In the genomic region with DNA sequence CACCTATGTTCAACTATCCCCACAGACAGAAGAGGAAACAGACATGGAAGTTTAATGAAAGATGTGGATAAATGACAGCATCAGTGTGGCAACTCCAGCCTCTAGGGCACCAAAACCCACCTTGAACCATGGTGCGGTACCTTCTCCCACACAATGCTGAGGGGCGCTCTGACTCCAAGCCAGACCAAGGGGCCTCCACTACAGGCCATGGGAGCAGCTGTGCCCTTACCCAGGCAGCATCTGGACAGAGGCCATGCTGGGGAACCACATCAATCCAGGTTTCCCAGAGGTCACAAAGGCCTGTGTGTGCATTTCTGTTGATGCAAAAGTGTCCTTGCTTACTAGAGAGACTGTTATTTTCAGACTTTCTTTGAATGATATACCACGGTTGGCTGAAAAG, we compare ENCODE assay signal across 31 cellular contexts. TPM values are rescaled to one million over a fixed set of nuclear protein-coding genes. Genes with fewer than 3 reads are reported as not detected.
"Had no signal": no experiment of that assay in that cellular context is flagged by ENCODE, and none has a peak within 500 bp of the region (broad histone marks: within the 10 kb centered on the region; RNA-seq: fewer than 3 reads in every experiment).

No MANE protein-coding gene starts in this region.

- H3K36me3 ChIP-seq: adrenal gland, ascending aorta, cardiac muscle cell, heart left ventricle, left ventricle myocardium inferior, sigmoid colon, tibial artery, upper lobe of right lung had no signal

- H3K27ac Mint-ChIP-seq: activated B cell treated with CpG ODN at 0.5 μM for 24 hours; activated CD8-positive, alpha-beta T cell treated with anti-CD3 and anti-CD28 coated beads for 36 hours; activated naive CD8-positive, alpha-beta T cell; activated T-cell treated with anti-CD3 and anti-CD28 coated beads, Interleukin-2, amount 50 U/mL, for 72 hours; brain; natural killer cell treated with Interleukin-12 subunit alpha and Interleukin-12 subunit beta and Interleukin-15 and Interleukin-18, amount 100 ng/mL, for 72 hours; progenitor cell of endocrine pancreas; stimulated activated memory B cell treated with anti-CD40 and anti-IgM and Interleukin-4, amounts not matched to agents 10 μg/mL and 1 μg/mL and 100 μg/mL, for 72 hours; stimulated activated naive CD8-positive, alpha-beta T cell treated with anti-CD3 and anti-CD28 coated beads, Interleukin-15, amount 100 ng/mL, for 72 hours had no signal

- FAIRE-seq: small intestine had no signal

- H3K27ac ChIP-seq: adrenal gland, ascending aorta, cardiac muscle cell, heart left ventricle, left ventricle myocardium inferior, sigmoid colon, tibial artery, upper lobe of right lung had no signal

- ATAC-seq: activated CD8-positive, alpha-beta T cell treated with anti-CD3 and anti-CD28 coated beads for 36 hours; activated T-cell treated with anti-CD3 and anti-CD28 coated beads, Interleukin-2, amount 50 U/mL, for 72 hours; esophagus mucosa; heart left ventricle; natural killer cell treated with Interleukin-12 subunit alpha and Interleukin-12 subunit beta and Interleukin-15 and Interleukin-18, amount 100 ng/mL, for 72 hours; stimulated activated memory B cell treated with anti-CD40 and anti-IgM and Interleukin-4, amounts not matched to agents 10 μg/mL and 1 μg/mL and 100 μg/mL, for 72 hours; stimulated activated naive CD8-positive, alpha-beta T cell treated with anti-CD3 and anti-CD28 coated beads, Interleukin-15, amount 100 ng/mL, for 72 hours; upper lobe of right lung had no signal

- H3K36me3 Mint-ChIP-seq: brain; natural killer cell treated with Interleukin-12 subunit alpha and Interleukin-12 subunit beta and Interleukin-15 and Interleukin-18, amount 100 ng/mL, for 72 hours had no signal

- H3K4me1 Mint-ChIP-seq: stimulated activated naive CD8-positive, alpha-beta T cell treated with anti-CD3 and anti-CD28 coated beads, Interleukin-15, amount 100 ng/mL, for 72 hours had no signal

- H3K9me3 Mint-ChIP-seq: activated B cell treated with CpG ODN at 0.5 μM for 24 hours; activated CD8-positive, alpha-beta T cell treated with anti-CD3 and anti-CD28 coated beads for 36 hours; activated T-cell treated with anti-CD3 and anti-CD28 coated beads, Interleukin-2, amount 50 U/mL, for 72 hours; natural killer cell treated with Interleukin-12 subunit alpha and Interleukin-12 subunit beta and Interleukin-15 and Interleukin-18, amount 100 ng/mL, for 72 hours; stimulated activated memory B cell treated with anti-CD40 and anti-IgM and Interleukin-4, amounts not matched to agents 10 μg/mL and 1 μg/mL and 100 μg/mL, for 72 hours; stimulated activated naive CD8-positive, alpha-beta T cell treated with anti-CD3 and anti-CD28 coated beads, Interleukin-15, amount 100 ng/mL, for 72 hours had no signal

- H3K9me3 ChIP-seq: adrenal gland, ascending aorta, heart left ventricle, left ventricle myocardium inferior, sigmoid colon, tibial artery, upper lobe of right lung had no signal

- DNase-seq: activated B cell treated with CpG ODN at 0.5 μM for 24 hours; activated CD4-positive, alpha-beta T cell treated with anti-CD3 and anti-CD28 coated beads, Interleukin-2, amount 50 U/mL, for 1 hour; activated CD8-positive, alpha-beta T cell treated with anti-CD3 and anti-CD28 coated beads for 36 hours; activated naive CD4-positive, alpha-beta T cell treated with Interleukin-2 at 50 U/mL for 16 hours; activated T-cell treated with anti-CD3 and anti-CD28 coated beads for 4 hours; activated T-cell treated with anti-CD3 and anti-CD28 coated beads, Interleukin-2, amount 50 U/mL, for 72 hours; adrenal gland; cortex of kidney; foreskin fibroblast; heart left ventricle; left ventricle myocardium inferior; mesendoderm; retina; sigmoid colon; small intestine; stimulated activated CD4-positive, alpha-beta T cell treated with anti-CD3 and anti-CD28 coated beads, Interleukin-4, amount 100 ng/mL, for 24 hours; stimulated activated naive CD8-positive, alpha-beta T cell treated with anti-CD3 and anti-CD28 coated beads, Interleukin-15, amount 100 ng/mL, for 72 hours; T-helper 2 cell; tibial artery; upper lobe of right lung had no signal

- H3K4me3 Mint-ChIP-seq: activated B cell treated with CpG ODN at 0.5 μM for 24 hours; activated CD8-positive, alpha-beta T cell treated with anti-CD3 and anti-CD28 coated beads for 36 hours; activated naive CD8-positive, alpha-beta T cell; activated T-cell treated with anti-CD3 and anti-CD28 coated beads, Interleukin-2, amount 50 U/mL, for 72 hours; natural killer cell treated with Interleukin-12 subunit alpha and Interleukin-12 subunit beta and Interleukin-15 and Interleukin-18, amount 100 ng/mL, for 72 hours; stimulated activated memory B cell treated with anti-CD40 and anti-IgM and Interleukin-4, amounts not matched to agents 10 μg/mL and 1 μg/mL and 100 μg/mL, for 72 hours; stimulated activated naive CD8-positive, alpha-beta T cell treated with anti-CD3 and anti-CD28 coated beads, Interleukin-15, amount 100 ng/mL, for 72 hours had no signal

- H3K4me3 ChIP-seq: adrenal gland, ascending aorta, cardiac muscle cell, heart left ventricle, left ventricle myocardium inferior, lung, sigmoid colon, tibial artery, upper lobe of right lung had no signal

RNA-seq across cellular contexts. Expression of a gene that starts 4.1 kb away (rescaled TPM):
- total RNA-seq: activated B cell treated with CpG ODN at 0.5 μM for 24 hours; ascending aorta; left ventricle myocardium inferior; mononuclear cell; natural killer cell treated with Interleukin-12 subunit alpha and Interleukin-12 subunit beta and Interleukin-15 and Interleukin-18, amount 100 ng/mL, for 72 hours; osteoblast; upper lobe of right lung had no signal
